27 cellular contexts compared by ENCODE assay signal in genomic region chr15:25250906-25251622, GRCh38.
DNase-seq lines count a peak whose midpoint lies in the region; ATAC-seq and TF ChIP-seq lines count a peak whose summit lies in the region.
"Had no signal": no experiment of that assay in that cellular context is flagged by ENCODE, and none has a peak within 500 bp of the region (broad histone marks: within the 10 kb centered on the region; RNA-seq: fewer than 3 reads in every experiment).

No MANE protein-coding gene starts in this region.

- H3K4me3 ChIP-seq in lower lobe of right lung (no peak overlapping the region), aorta (ENCODE audit: low read length in 2 of 2) (no peak overlapping the region)
- H3K4me3 ChIP-seq: heart left ventricle, SK-N-MC, tibial artery had no signal

- peaks cover 25% of the 10 kb centered on the region for H3K9me3 ChIP-seq in lower lobe of right lung
- peaks cover 9% of the 10 kb centered on the region for H3K9me3 ChIP-seq in aorta (ENCODE audit: control insufficient read depth, low read length)

- TF ChIP-seq CTCF in natural killer cell (IDR thresholded peaks at IDR 0.05) (no peak), lower lobe of right lung (IDR thresholded peaks at IDR 0.05) (no peak)

- peaks cover 6% of the 10 kb centered on the region in 2 donors for H3K9me3 Mint-ChIP-seq in natural killer cell
- H3K9me3 Mint-ChIP-seq in natural killer cell treated with Interleukin-12 subunit alpha and Interleukin-12 subunit beta and Interleukin-15 and Interleukin-18, amount 100 ng/mL, for 72 hours, result peaks cover 11% of the 10 kb centered on the region

- H3K4me1 ChIP-seq in lower lobe of right lung, result no peaks in the 10 kb centered on the region
- H3K4me1 ChIP-seq in aorta (ENCODE audit: control insufficient read depth in 1 of 2, insufficient read depth in 2 of 2, low read length in 2 of 2), result no peaks in the 10 kb centered on the region
- H3K4me1 ChIP-seq: heart left ventricle, parathyroid adenoma, tibial artery had no signal

- no peaks in the 10 kb centered on the region for H3K4me1 Mint-ChIP-seq in natural killer cell
- H3K4me1 Mint-ChIP-seq in natural killer cell treated with Interleukin-12 subunit alpha and Interleukin-12 subunit beta and Interleukin-15 and Interleukin-18, amount 100 ng/mL, for 72 hours (ENCODE audit: low read depth in 2 of 2), result no peaks in the 10 kb centered on the region
- H3K4me1 Mint-ChIP-seq: brain; naive thymus-derived CD8-positive, alpha-beta T cell; stimulated activated naive CD8-positive, alpha-beta T cell treated with anti-CD3 and anti-CD28 coated beads, Interleukin-15, amount 100 ng/mL, for 72 hours; T-helper 17 cell had no signal

- H3K36me3 ChIP-seq in lower lobe of right lung, result no peaks in the 10 kb centered on the region
- H3K36me3 ChIP-seq in aorta (ENCODE audit: control insufficient read depth in 1 of 2, insufficient read depth in 2 of 2, low read length in 1 of 2), result no peaks in the 10 kb centered on the region
- H3K36me3 ChIP-seq: heart left ventricle had no signal

- H3K27ac ChIP-seq in lower lobe of right lung (no peak overlapping the region), aorta (ENCODE audit: low read depth in 1 of 2, low read length in 2 of 2) (no peak overlapping the region)
- H3K27ac ChIP-seq: heart left ventricle, parathyroid adenoma, SK-N-MC, tibial artery had no signal

- H3K4me3 Mint-ChIP-seq in natural killer cell, result no peak overlapping the region
- H3K4me3 Mint-ChIP-seq in natural killer cell treated with Interleukin-12 subunit alpha and Interleukin-12 subunit beta and Interleukin-15 and Interleukin-18, amount 100 ng/mL, for 72 hours, result no peak overlapping the region
- H3K4me3 Mint-ChIP-seq: brain; CD4-positive, alpha-beta T cell; HFFc6; naive thymus-derived CD8-positive, alpha-beta T cell; stimulated activated naive CD8-positive, alpha-beta T cell treated with anti-CD3 and anti-CD28 coated beads, Interleukin-15, amount 100 ng/mL, for 72 hours; T-helper 17 cell had no signal

- intact Hi-C loops in natural killer cell (cut with micrococcal nuclease), result no loop called here
- intact Hi-C loops in lower lobe of right lung (cut with DNase I), result no loop called here
- intact Hi-C loops in aorta (cut with DNase I), result no loop called here

- 89 to 91% methylated on average over 14 of the region's 14 CpGs for WGBS in aorta, 2 donors

- no peak overlapping the region for H3K27ac Mint-ChIP-seq in natural killer cell
- H3K27ac Mint-ChIP-seq in natural killer cell treated with Interleukin-12 subunit alpha and Interleukin-12 subunit beta and Interleukin-15 and Interleukin-18, amount 100 ng/mL, for 72 hours, result no peak overlapping the region
- H3K27ac Mint-ChIP-seq: activated T-helper 2 cell treated with anti-CD3 and anti-CD28 coated beads, Interferon-gamma antibody, Interleukin-2, Interleukin-4, amounts not matched to agents 10 μg/mL and 5 μg/mL and 100 μg/mL, durations not matched to agents 14 hours and 24 hours and 36 hours; brain; CD4-positive, alpha-beta T cell; HFFc6; naive thymus-derived CD8-positive, alpha-beta T cell; stimulated activated naive CD8-positive, alpha-beta T cell treated with anti-CD3 and anti-CD28 coated beads, Interleukin-15, amount 100 ng/mL, for 72 hours; T-helper 17 cell had no signal

- DNase-seq in natural killer cell, result peak; percentile 9
- no peak for DNase-seq in natural killer cell treated with Interleukin-12 subunit alpha and Interleukin-12 subunit beta and Interleukin-15 and Interleukin-18, amount 100 ng/mL, for 72 hours (ENCODE audit: low spot score)
- peak; percentile 3 for DNase-seq in activated CD8-positive, alpha-beta memory T cell treated with anti-CD3 and anti-CD28 coated beads, Interleukin-2, amount 50 U/mL, for 4 hours
- peak; percentile 30 for DNase-seq in lower lobe of right lung
- DNase-seq in aorta, result peak; percentile 30 to 69
- no peak for DNase-seq in HUDEP-2 (lab: John Stamatoyannopoulos, UW; ENCODE audit: unreplicated experiment in 76 of 76)
- DNase-seq in NCI-H774 (lab: John Stamatoyannopoulos, UW), result no peak
- DNase-seq in ureter (ENCODE audit: low spot score), result no peak
- DNase-seq: activated CD4-positive, alpha-beta T cell treated with anti-CD3 and anti-CD28 coated beads for 48 hours; DMS 273 treated with DMSO at 0.1 percent for 48 hours; effector CD8-positive, alpha-beta T cell; HFFc6; left colon; MM.1S; NCI-H1417 treated with DMSO at 0.1 percent for 48 hours; NCI-H510A treated with DMSO at 0.1 percent for 48 hours; T-helper 17 cell had no signal

- H3K36me3 Mint-ChIP-seq in natural killer cell, result peaks cover 16% of the 10 kb centered on the region
- H3K36me3 Mint-ChIP-seq in natural killer cell treated with Interleukin-12 subunit alpha and Interleukin-12 subunit beta and Interleukin-15 and Interleukin-18, amount 100 ng/mL, for 72 hours, result peaks cover 16% of the 10 kb centered on the region

- ATAC-seq in natural killer cell (no peak), lower lobe of right lung (no peak), aorta (ENCODE audit: low FRiP score) (no peak)
- ATAC-seq in natural killer cell treated with Interleukin-12 subunit alpha and Interleukin-12 subunit beta and Interleukin-15 and Interleukin-18, amount 100 ng/mL, for 72 hours, result no peak
- ATAC-seq: heart left ventricle; left colon; naive thymus-derived CD8-positive, alpha-beta T cell; Panc1; stimulated activated naive CD8-positive, alpha-beta T cell treated with anti-CD3 and anti-CD28 coated beads, Interleukin-15, amount 100 ng/mL, for 72 hours; T-helper 17 cell had no signal

- no peaks in the 10 kb centered on the region for H3K27me3 Mint-ChIP-seq in natural killer cell (ENCODE audit: low read depth in 2 of 2)
- H3K27me3 Mint-ChIP-seq in natural killer cell treated with Interleukin-12 subunit alpha and Interleukin-12 subunit beta and Interleukin-15 and Interleukin-18, amount 100 ng/mL, for 72 hours, result no peaks in the 10 kb centered on the region
- H3K27me3 Mint-ChIP-seq: CD4-positive, alpha-beta T cell; stimulated activated naive CD8-positive, alpha-beta T cell treated with anti-CD3 and anti-CD28 coated beads, Interleukin-15, amount 100 ng/mL, for 72 hours; T-helper 17 cell had no signal

- H3K27me3 ChIP-seq in lower lobe of right lung (ENCODE audit: low read depth) (no peaks in the 10 kb centered on the region), aorta (ENCODE audit: control insufficient read depth in 1 of 2, insufficient read depth in 2 of 2, low read length in 1 of 2) (no peaks in the 10 kb centered on the region)
- H3K27me3 ChIP-seq: heart left ventricle, tibial artery had no signal

Comparison
In these comparisons a context has a peak if more than half of its experiments do, and no peak if none do; other contexts are left out.
1. DNase-seq: peak in natural killer cell (single experiment), activated CD8-positive, alpha-beta memory T cell treated with anti-CD3 and anti-CD28 coated beads, Interleukin-2, amount 50 U/mL, for 4 hours (single experiment), lower lobe of right lung (single experiment) and aorta (2 of 2); none in natural killer cell treated with Interleukin-12 subunit alpha and Interleukin-12 subunit beta and Interleukin-15 and Interleukin-18, amount 100 ng/mL, for 72 hours (single experiment), HUDEP-2 (0 of 76), NCI-H774 (single experiment) and ureter (single experiment).